8 cellular contexts compared by ENCODE assay signal in genomic region chr7:22082886-22083710, GRCh38.
A peak's percentile ranks its signal among the peaks of the same experiment; 100 is the strongest.
DNase-seq lines count a peak whose midpoint lies in the region; ATAC-seq and TF ChIP-seq lines count a peak whose summit lies in the region.

No MANE protein-coding gene starts in this region.

- ATAC-seq in GM21529 (IDR thresholded peaks at IDR 0.05; ENCODE audit: unreplicated experiment), result peak; percentile 99

- peak overlapping the region; percentile 71 for H3K4me3 Mint-ChIP-seq in activated T-helper 2 cell treated with anti-CD3 and anti-CD28 coated beads, Interferon-gamma antibody, Interleukin-2, Interleukin-4, amounts not matched to agents 10 μg/mL and 5 μg/mL and 100 μg/mL, durations not matched to agents 14 hours and 24 hours and 36 hours (ENCODE audit: low read depth)
- H3K4me3 Mint-ChIP-seq in nephron, result peak overlapping the region; percentile 91 to 94 (median 92)

- H3K27me3 Mint-ChIP-seq in activated T-helper 2 cell treated with anti-CD3 and anti-CD28 coated beads, Interferon-gamma antibody, Interleukin-2, Interleukin-4, amounts not matched to agents 10 μg/mL and 5 μg/mL and 100 μg/mL, durations not matched to agents 14 hours and 24 hours and 36 hours (ENCODE audit: low read depth), result peaks cover 52% of the 10 kb centered on the region
- peaks cover 28% of the 10 kb centered on the region for H3K27me3 Mint-ChIP-seq in nephron (ENCODE audit: low read depth)

- H3K4me3 ChIP-seq in fibroblast of pulmonary artery (replicated peaks; ENCODE audit: low read depth, low read length), result peak overlapping the region; percentile 82

- no peak overlapping the region for H3K27ac Mint-ChIP-seq in activated T-helper 2 cell treated with anti-CD3 and anti-CD28 coated beads, Interferon-gamma antibody, Interleukin-2, Interleukin-4, amounts not matched to agents 10 μg/mL and 5 μg/mL and 100 μg/mL, durations not matched to agents 14 hours and 24 hours and 36 hours
- H3K27ac Mint-ChIP-seq in nephron, result peak overlapping the region; percentile 65 to 87 (median 86)

- DNase-seq in DMS114 treated with DMSO at 0.1 percent for 48 hours (lab: John Stamatoyannopoulos, UW; ENCODE audit: unreplicated experiment) (peak; percentile 67), HuH-7.5 (ENCODE audit: low spot score) (peak; percentile 81), fibroblast of pulmonary artery (ENCODE audit: low read depth) (peak; percentile 76)
- DNase-seq in activated T-helper 2 cell treated with anti-CD3 and anti-CD28 coated beads, Interferon-gamma antibody, Interleukin-2, Interleukin-4, amounts not matched to agents 10 μg/mL and 5 μg/mL and 100 μg/mL, durations not matched to agents 14 hours and 24 hours and 36 hours (ENCODE audit: low spot score), result peak; percentile 69
- DNase-seq in stimulated activated naive CD4-positive, alpha-beta T cell treated with Interleukin-2 at 50 U/mL for 16 hours (lab: John Stamatoyannopoulos, UW), result peak; percentile 73

- H3K4me1 Mint-ChIP-seq in activated T-helper 2 cell treated with anti-CD3 and anti-CD28 coated beads, Interferon-gamma antibody, Interleukin-2, Interleukin-4, amounts not matched to agents 10 μg/mL and 5 μg/mL and 100 μg/mL, durations not matched to agents 14 hours and 24 hours and 36 hours (ENCODE audit: low read depth), result peaks cover 11% of the 10 kb centered on the region
- peaks cover 10% of the 10 kb centered on the region for H3K4me1 Mint-ChIP-seq in nephron

- peak; percentile 63 for TF ChIP-seq CTCF in fibroblast of pulmonary artery (IDR thresholded peaks at IDR 0.05; ENCODE audit: low read length, missing control alignments)
- TF ChIP-seq CTCF in nephron (IDR thresholded peaks at IDR 0.05; ENCODE audit: unreplicated experiment in 3 of 3), result peak; percentile 98 to 99 (median 98)

- intact Hi-C loops in activated T-helper 2 cell treated with anti-CD3 and anti-CD28 coated beads, Interferon-gamma antibody, Interleukin-2, Interleukin-4, amounts not matched to agents 10 μg/mL and 5 μg/mL and 100 μg/mL, durations not matched to agents 14 hours and 24 hours and 36 hours (cut with micrococcal nuclease), result loop anchor here (2.0 kb wide), 1 partner anchor 144 kb away; no protein-coding TSS in a partner anchor

- H3K9me3 Mint-ChIP-seq in activated T-helper 2 cell treated with anti-CD3 and anti-CD28 coated beads, Interferon-gamma antibody, Interleukin-2, Interleukin-4, amounts not matched to agents 10 μg/mL and 5 μg/mL and 100 μg/mL, durations not matched to agents 14 hours and 24 hours and 36 hours, result no peaks in the 10 kb centered on the region
- H3K9me3 Mint-ChIP-seq in nephron, result no peaks in the 10 kb centered on the region

- no peaks in the 10 kb centered on the region for H3K36me3 Mint-ChIP-seq in activated T-helper 2 cell treated with anti-CD3 and anti-CD28 coated beads, Interferon-gamma antibody, Interleukin-2, Interleukin-4, amounts not matched to agents 10 μg/mL and 5 μg/mL and 100 μg/mL, durations not matched to agents 14 hours and 24 hours and 36 hours (ENCODE audit: low read depth)
- H3K36me3 Mint-ChIP-seq in nephron (ENCODE audit: low read depth), result no peaks in the 10 kb centered on the region

TF ChIP-seq in PFSK-1, 5 proteins besides CTCF, POLR2A, EP300 and RAD21:
- TF ChIP-seq FOXP2 (optimal IDR thresholded peaks at IDR 0.05; ENCODE audit: borderline replicate concordance, extremely low read depth, extremely low read length, insufficient read depth) (peak; percentile 40), SIN3A (IDR thresholded peaks at IDR 0.05; ENCODE audit: borderline replicate concordance, insufficient read depth, low read length) (no peak)

Comparison
In these comparisons a context has a peak if more than half of its experiments do, and no peak if none do; other contexts are left out.
1. Peak in every context shown above with its lines: DNase-seq, ATAC-seq and H3K4me3 ChIP-seq.